In the genomic region with DNA sequence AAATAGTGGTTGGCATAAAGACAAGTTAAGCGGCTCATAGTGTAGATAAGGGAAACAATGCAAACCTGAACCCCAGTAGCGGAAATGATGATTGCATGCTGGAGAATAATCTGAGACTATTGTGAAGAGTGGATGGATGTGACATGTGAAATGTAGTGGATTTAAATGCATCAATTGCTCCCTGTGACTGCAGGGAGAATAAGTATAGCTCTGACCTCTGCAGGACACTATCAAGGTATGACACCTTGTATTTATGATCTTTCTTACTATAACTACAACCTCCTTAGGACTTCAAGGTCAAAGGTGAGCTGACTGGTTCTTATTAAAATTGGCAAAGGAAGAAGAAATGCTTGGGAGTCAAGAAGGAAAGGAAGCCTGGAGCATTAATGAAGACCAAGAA, we compare ENCODE assay signal across 7 cellular contexts.
"Had no signal": no experiment of that assay in that cellular context is flagged by ENCODE, and none has a peak within 500 bp of the region (broad histone marks: within the 10 kb centered on the region; RNA-seq: fewer than 3 reads in every experiment).

No MANE protein-coding gene starts in this region.

- H3K27ac Mint-ChIP-seq: IgD-negative memory B cell had no signal

- ATAC-seq: HepG2, K562 had no signal

- H3K27ac ChIP-seq: HL-60 had no signal

- H3K4me3 ChIP-seq: K562 had no signal

- H3K4me1 Mint-ChIP-seq: IgD-negative memory B cell had no signal

- H3K4me3 Mint-ChIP-seq: IgD-negative memory B cell had no signal

- DNase-seq: IMR-90, KBM-7 had no signal

- H3K36me3 Mint-ChIP-seq: IgD-negative memory B cell had no signal

- FAIRE-seq: HepG2, HTR-8/SVneo, K562 had no signal
